Comparison of ENCODE assay signal across 8 cellular contexts in the genomic region with DNA sequence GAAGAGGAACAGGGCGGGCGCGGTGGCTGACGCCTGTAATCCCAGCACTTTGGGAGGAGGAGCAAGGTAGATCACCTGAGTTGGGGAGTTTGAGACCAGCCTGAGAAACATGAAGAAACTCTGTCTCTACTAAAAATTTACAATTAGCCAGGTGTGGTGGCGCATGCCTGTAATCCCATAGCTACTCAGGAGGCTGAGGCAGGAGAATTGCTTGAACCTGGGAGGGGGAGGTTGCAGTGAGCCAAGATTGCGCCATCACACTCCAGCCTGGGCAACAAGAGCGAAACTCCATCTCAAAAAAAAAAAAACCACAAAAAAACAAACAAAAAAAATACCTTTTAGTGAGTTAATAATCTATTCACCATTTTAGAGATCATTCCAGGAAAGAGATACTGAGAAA. TPM values are rescaled to one million over a fixed set of nuclear protein-coding genes. Genes with fewer than 3 reads are reported as not detected.
"Had no signal": no experiment of that assay in that cellular context is flagged by ENCODE, and none has a peak within 500 bp of the region (broad histone marks: within the 10 kb centered on the region; RNA-seq: fewer than 3 reads in every experiment).

No MANE protein-coding gene starts in this region.

RNA-seq across cellular contexts. Expression of gene OR10G3, which starts 35.3 kb away (rescaled TPM):
- total RNA-seq: M059J, OCI-LY7, PC-9, Right ventricle myocardium inferior, RPMI7951, SJCRH30, SK-MEL-5, T-cell had no signal
